16 cellular contexts compared by ENCODE assay signal in the genomic region with DNA sequence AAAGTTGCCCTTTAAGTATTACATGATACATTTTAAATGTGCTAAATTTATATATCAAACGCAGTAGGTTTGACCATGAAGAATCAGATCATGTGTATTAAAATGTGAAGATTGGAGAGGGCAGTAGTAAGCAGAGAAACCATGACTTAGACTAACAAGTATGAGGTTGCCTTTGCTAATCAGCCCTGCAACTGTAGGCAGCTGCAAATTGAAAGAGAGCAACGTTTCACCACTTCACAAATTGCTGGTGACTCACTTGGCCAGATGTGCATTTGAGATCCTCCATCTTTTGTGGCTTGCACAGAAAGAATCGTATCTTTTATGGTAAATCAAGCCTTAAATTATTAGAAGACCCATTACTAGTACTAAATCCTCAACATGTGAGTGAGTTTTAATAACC. TPM values are rescaled to one million over a fixed set of nuclear protein-coding genes. Genes with fewer than 3 reads are reported as not detected.
DNase-seq lines count a peak whose midpoint lies in the region; TF ChIP-seq lines count a peak whose summit lies in the region.
"Had no signal": no experiment of that assay in that cellular context is flagged by ENCODE, and none has a peak within 500 bp of the region (broad histone marks: within the 10 kb centered on the region; RNA-seq: fewer than 3 reads in every experiment).

No MANE protein-coding gene starts in this region.

- no peak overlapping the region for H3K27ac Mint-ChIP-seq in HFFc6
- no peak overlapping the region for H3K27ac Mint-ChIP-seq in activated CD4-positive, alpha-beta memory T cell treated with anti-CD3 and anti-CD28 coated beads for 36 hours
- H3K27ac Mint-ChIP-seq: activated naive CD8-positive, alpha-beta T cell had no signal

- no peaks in the 10 kb centered on the region for H3K9me3 ChIP-seq in SJCRH30 (replicated peaks)
- H3K9me3 ChIP-seq: Peyer's patch, right lobe of liver, tibial artery had no signal

- no peak overlapping the region for H3K4me3 Mint-ChIP-seq in HFFc6
- no peak overlapping the region for H3K4me3 Mint-ChIP-seq in activated CD4-positive, alpha-beta memory T cell treated with anti-CD3 and anti-CD28 coated beads for 36 hours
- H3K4me3 Mint-ChIP-seq: activated naive CD8-positive, alpha-beta T cell had no signal

- H3K4me1 Mint-ChIP-seq in HFFc6 (ENCODE audit: low read depth): peaks cover 45% of the 10 kb centered on the region
- no peaks in the 10 kb centered on the region for H3K4me1 Mint-ChIP-seq in activated CD4-positive, alpha-beta memory T cell treated with anti-CD3 and anti-CD28 coated beads for 36 hours (ENCODE audit: low read depth)

- no peaks in the 10 kb centered on the region for H3K27me3 ChIP-seq in SJCRH30
- H3K27me3 ChIP-seq: Peyer's patch, right lobe of liver, tibial artery had no signal

- peaks cover 15% of the 10 kb centered on the region for H3K4me1 ChIP-seq in SJCRH30
- H3K4me1 ChIP-seq: Peyer's patch, right lobe of liver, tibial artery had no signal

- intact Hi-C loops in activated CD4-positive, alpha-beta memory T cell treated with anti-CD3 and anti-CD28 coated beads for 36 hours (cut with micrococcal nuclease): no loop called here

- no peaks in the 10 kb centered on the region for H3K27me3 Mint-ChIP-seq in HFFc6 (ENCODE audit: insufficient read depth)
- H3K27me3 Mint-ChIP-seq in activated CD4-positive, alpha-beta memory T cell treated with anti-CD3 and anti-CD28 coated beads for 36 hours: peaks cover 2% of the 10 kb centered on the region

- POLR2A ChIA-PET in activated CD4-positive, alpha-beta memory T cell treated with anti-CD3 and anti-CD28 coated beads for 36 hours (lab: Charles Lee): no interaction called here

- DNase-seq in AG09319 (ENCODE audit: extremely low read depth, low read depth): peak; percentile 42
- DNase-seq in HFFc6: peak; percentile 38
- peak; percentile 9 to 34 for DNase-seq in SJCRH30
- peak; percentile 60 for DNase-seq in fibroblast of the aortic adventitia (ENCODE audit: low read depth)
- DNase-seq in NCI-H1436 (lab: John Stamatoyannopoulos, UW): no peak
- no peak for DNase-seq in activated effector memory CD4-positive, alpha-beta T cell treated with Interleukin-2 at 50 U/mL for 16 hours
- DNase-seq in activated CD4-positive, alpha-beta memory T cell treated with anti-CD3 and anti-CD28 coated beads for 36 hours: no peak
- DNase-seq in NCI-H1694 (lab: John Stamatoyannopoulos, UW): no peak
- DNase-seq: ACHN, caudate nucleus, NCI-H1417 treated with DMSO at 0.1 percent for 48 hours, NCI-H446, Peyer's patch, right lobe of liver, tibial artery had no signal

- CTCF ChIA-PET in activated CD4-positive, alpha-beta memory T cell treated with anti-CD3 and anti-CD28 coated beads for 36 hours (lab: Charles Lee): no interaction called here

- no peak overlapping the region for H3K27ac ChIP-seq in SJCRH30
- H3K27ac ChIP-seq: Peyer's patch, right lobe of liver, tibial artery had no signal

- H3K36me3 Mint-ChIP-seq in HFFc6 (ENCODE audit: low read depth): no peaks in the 10 kb centered on the region; the same call in 1 of the 2 replicates
- H3K36me3 Mint-ChIP-seq in activated CD4-positive, alpha-beta memory T cell treated with anti-CD3 and anti-CD28 coated beads for 36 hours: no peaks in the 10 kb centered on the region
- H3K36me3 Mint-ChIP-seq: activated naive CD8-positive, alpha-beta T cell had no signal

- no peak; the same call in none of the 2 replicates for TF ChIP-seq CTCF in AG09319 (IDR thresholded peaks at IDR 0.05; ENCODE audit: low read depth, low read length)
- TF ChIP-seq CTCF in HFFc6 (IDR thresholded peaks at IDR 0.05): no peak
- TF ChIP-seq CTCF in fibroblast of the aortic adventitia (IDR thresholded peaks at IDR 0.05; ENCODE audit: insufficient read depth, low read length): no peak

- H3K9me3 Mint-ChIP-seq in HFFc6: no peaks in the 10 kb centered on the region
- peaks cover 2% of the 10 kb centered on the region for H3K9me3 Mint-ChIP-seq in activated CD4-positive, alpha-beta memory T cell treated with anti-CD3 and anti-CD28 coated beads for 36 hours

- no peak overlapping the region for H3K4me3 ChIP-seq in SJCRH30
- H3K4me3 ChIP-seq in fibroblast of the aortic adventitia (ENCODE audit: low read depth, low read length): no peak overlapping the region
- H3K4me3 ChIP-seq: Peyer's patch, right lobe of liver, tibial artery had no signal

- no peaks in the 10 kb centered on the region for H3K36me3 ChIP-seq in SJCRH30
- H3K36me3 ChIP-seq: Peyer's patch, right lobe of liver, tibial artery had no signal

RNA-seq across cellular contexts. Expression of gene SEMA3A, which starts 10.1 kb away (rescaled TPM):
- total RNA-seq in HFFc6 (2021; fragmentation: NEBNext Ultra II Directional; extraction: Animal tissue kit (Norgen Biotek cat#: 25700)): 10 to 100 TPM; 56.9 to 86.2 (median 74.4) TPM
- 16.8 and 19.4 TPM in 2 replicates for total RNA-seq in SJCRH30 (2014; rRNA removed; shearing (Covaris generic))
- total RNA-seq in fibroblast of the aortic adventitia (ENCODE audit: low replicate concordance): 1.6 and 118 TPM in 2 replicates
- total RNA-seq in activated CD4-positive, alpha-beta memory T cell treated with anti-CD3 and anti-CD28 coated beads for 36 hours: under 1 TPM; 0.59 to 0.75 TPM

Comparison
In these comparisons a context has a peak if more than half of its experiments do, and no peak if none do; other contexts are left out.
1. DNase-seq: peak in AG09319 (single experiment), HFFc6 (single experiment), SJCRH30 (2 of 2) and fibroblast of the aortic adventitia (single experiment); none in NCI-H1436 (single experiment), activated effector memory CD4-positive, alpha-beta T cell treated with Interleukin-2 at 50 U/mL for 16 hours (single experiment), activated CD4-positive, alpha-beta memory T cell treated with anti-CD3 and anti-CD28 coated beads for 36 hours (single experiment) and NCI-H1694 (single experiment).